1 cellular context compared by ENCODE assay signal in the genomic region with DNA sequence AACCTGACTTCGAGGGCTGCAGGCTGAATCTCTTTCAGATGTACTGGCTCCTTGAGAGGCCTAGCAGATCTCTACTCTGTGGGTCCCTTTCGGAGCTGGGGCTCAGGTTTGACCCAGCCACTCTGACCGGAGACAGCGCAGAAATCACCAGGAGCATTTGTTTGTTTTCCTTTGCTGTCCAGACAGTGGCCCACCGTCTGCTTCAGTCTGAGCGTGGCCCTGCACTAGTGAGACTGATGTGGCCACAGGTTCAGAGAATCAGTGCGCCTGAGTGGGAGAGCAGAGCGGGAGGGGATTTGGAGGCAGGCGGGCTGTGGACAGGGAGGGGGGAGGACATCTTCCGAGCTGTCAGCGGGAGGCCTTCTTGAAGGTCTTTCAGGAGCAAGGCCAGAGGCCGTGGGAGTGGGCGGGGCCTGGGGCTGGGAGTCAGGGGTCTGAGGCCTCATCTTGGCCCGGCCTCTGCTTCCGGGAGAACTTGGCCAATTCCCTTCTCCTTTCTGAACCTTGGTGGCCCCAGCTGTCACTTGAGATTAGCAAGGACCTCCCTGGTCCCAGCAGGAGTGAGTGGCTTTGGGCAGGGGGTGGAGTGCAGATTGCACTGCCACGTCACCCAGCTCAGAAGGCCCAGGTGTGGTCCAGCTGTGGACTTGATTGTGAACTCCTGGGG.
TF ChIP-seq lines count a peak whose summit lies in the region.

No MANE protein-coding gene starts in this region.

TF ChIP-seq in K562, 482 proteins besides CTCF, POLR2A, EP300 and RAD21 (continued from another document and continues in another):
- TF ChIP-seq, protein P1, sequence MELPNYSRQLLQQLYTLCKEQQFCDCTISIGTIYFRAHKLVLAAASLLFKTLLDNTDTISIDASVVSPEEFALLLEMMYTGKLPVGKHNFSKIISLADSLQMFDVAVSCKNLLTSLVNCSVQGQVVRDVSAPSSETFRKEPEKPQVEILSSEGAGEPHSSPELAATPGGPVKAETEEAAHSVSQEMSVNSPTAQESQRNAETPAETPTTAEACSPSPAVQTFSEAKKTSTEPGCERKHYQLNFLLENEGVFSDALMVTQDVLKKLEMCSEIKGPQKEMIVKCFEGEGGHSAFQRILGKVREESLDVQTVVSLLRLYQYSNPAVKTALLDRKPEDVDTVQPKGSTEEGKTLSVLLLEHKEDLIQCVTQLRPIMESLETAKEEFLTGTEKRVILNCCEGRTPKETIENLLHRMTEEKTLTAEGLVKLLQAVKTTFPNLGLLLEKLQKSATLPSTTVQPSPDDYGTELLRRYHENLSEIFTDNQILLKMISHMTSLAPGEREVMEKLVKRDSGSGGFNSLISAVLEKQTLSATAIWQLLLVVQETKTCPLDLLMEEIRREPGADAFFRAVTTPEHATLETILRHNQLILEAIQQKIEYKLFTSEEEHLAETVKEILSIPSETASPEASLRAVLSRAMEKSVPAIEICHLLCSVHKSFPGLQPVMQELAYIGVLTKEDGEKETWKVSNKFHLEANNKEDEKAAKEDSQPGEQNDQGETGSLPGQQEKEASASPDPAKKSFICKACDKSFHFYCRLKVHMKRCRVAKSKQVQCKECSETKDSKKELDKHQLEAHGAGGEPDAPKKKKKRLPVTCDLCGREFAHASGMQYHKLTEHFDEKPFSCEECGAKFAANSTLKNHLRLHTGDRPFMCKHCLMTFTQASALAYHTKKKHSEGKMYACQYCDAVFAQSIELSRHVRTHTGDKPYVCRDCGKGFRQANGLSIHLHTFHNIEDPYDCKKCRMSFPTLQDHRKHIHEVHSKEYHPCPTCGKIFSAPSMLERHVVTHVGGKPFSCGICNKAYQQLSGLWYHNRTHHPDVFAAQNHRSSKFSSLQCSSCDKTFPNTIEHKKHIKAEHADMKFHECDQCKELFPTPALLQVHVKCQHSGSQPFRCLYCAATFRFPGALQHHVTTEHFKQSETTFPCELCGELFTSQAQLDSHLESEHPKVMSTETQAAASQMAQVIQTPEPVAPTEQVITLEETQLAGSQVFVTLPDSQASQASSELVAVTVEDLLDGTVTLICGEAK (IDR thresholded peaks at IDR 0.05), result no peak
- TF ChIP-seq, protein P1 (CRISPR knock-in tag; IDR thresholded peaks at IDR 0.05), result no peak
- TF ChIP-seq STAT5A (IDR thresholded peaks at IDR 0.05; ENCODE audit: borderline replicate concordance, low read length) (peak; percentile 82), XRCC5 (IDR thresholded peaks at IDR 0.05; ENCODE audit: low read depth, low read length) (peak; percentile 60; the same call in 1 of the 2 replicates), KAT8 (IDR thresholded peaks at IDR 0.05; ENCODE audit: low read depth) (no peak), GTF2E2 (tag; IDR thresholded peaks at IDR 0.05) (no peak), TRIM28 (IDR thresholded peaks at IDR 0.05) (0 out of 2 replicates have a peak, but pooled peaks have one; percentile 29), ETV5 (CRISPR knock-in tag; IDR thresholded peaks at IDR 0.05; ENCODE audit: low read depth) (peak; percentile 84), ZBED1 (IDR thresholded peaks at IDR 0.05) (peak; percentile 78; the same call in 1 of the 2 replicates), PHF21A (IDR thresholded peaks at IDR 0.05; ENCODE audit: borderline replicate concordance, low read depth) (0 out of 2 replicates have a peak, but pooled peaks have one; percentile 15), ARID2 (IDR thresholded peaks at IDR 0.05) (no peak), KLF16 (IDR thresholded peaks at IDR 0.05) (peak; percentile 94), MAZ (CRISPR knock-in tag; conservative IDR thresholded peaks at IDR 0.05 in 1 of 2, IDR thresholded peaks at IDR 0.05 in 1 of 2) (peak in 1 of 2 experiments; percentile 79; a peak in 2 of 4 replicates), NR2C2 (CRISPR knock-in tag; IDR thresholded peaks at IDR 0.05) (no peak), NR2C2 (tag; IDR thresholded peaks at IDR 0.05) (peak; percentile 65; the same call in 1 of the 2 replicates), CXXC5 (CRISPR knock-in tag; IDR thresholded peaks at IDR 0.05) (peak; percentile 55; the same call in 1 of the 2 replicates)
- TF ChIP-seq, protein P2, sequence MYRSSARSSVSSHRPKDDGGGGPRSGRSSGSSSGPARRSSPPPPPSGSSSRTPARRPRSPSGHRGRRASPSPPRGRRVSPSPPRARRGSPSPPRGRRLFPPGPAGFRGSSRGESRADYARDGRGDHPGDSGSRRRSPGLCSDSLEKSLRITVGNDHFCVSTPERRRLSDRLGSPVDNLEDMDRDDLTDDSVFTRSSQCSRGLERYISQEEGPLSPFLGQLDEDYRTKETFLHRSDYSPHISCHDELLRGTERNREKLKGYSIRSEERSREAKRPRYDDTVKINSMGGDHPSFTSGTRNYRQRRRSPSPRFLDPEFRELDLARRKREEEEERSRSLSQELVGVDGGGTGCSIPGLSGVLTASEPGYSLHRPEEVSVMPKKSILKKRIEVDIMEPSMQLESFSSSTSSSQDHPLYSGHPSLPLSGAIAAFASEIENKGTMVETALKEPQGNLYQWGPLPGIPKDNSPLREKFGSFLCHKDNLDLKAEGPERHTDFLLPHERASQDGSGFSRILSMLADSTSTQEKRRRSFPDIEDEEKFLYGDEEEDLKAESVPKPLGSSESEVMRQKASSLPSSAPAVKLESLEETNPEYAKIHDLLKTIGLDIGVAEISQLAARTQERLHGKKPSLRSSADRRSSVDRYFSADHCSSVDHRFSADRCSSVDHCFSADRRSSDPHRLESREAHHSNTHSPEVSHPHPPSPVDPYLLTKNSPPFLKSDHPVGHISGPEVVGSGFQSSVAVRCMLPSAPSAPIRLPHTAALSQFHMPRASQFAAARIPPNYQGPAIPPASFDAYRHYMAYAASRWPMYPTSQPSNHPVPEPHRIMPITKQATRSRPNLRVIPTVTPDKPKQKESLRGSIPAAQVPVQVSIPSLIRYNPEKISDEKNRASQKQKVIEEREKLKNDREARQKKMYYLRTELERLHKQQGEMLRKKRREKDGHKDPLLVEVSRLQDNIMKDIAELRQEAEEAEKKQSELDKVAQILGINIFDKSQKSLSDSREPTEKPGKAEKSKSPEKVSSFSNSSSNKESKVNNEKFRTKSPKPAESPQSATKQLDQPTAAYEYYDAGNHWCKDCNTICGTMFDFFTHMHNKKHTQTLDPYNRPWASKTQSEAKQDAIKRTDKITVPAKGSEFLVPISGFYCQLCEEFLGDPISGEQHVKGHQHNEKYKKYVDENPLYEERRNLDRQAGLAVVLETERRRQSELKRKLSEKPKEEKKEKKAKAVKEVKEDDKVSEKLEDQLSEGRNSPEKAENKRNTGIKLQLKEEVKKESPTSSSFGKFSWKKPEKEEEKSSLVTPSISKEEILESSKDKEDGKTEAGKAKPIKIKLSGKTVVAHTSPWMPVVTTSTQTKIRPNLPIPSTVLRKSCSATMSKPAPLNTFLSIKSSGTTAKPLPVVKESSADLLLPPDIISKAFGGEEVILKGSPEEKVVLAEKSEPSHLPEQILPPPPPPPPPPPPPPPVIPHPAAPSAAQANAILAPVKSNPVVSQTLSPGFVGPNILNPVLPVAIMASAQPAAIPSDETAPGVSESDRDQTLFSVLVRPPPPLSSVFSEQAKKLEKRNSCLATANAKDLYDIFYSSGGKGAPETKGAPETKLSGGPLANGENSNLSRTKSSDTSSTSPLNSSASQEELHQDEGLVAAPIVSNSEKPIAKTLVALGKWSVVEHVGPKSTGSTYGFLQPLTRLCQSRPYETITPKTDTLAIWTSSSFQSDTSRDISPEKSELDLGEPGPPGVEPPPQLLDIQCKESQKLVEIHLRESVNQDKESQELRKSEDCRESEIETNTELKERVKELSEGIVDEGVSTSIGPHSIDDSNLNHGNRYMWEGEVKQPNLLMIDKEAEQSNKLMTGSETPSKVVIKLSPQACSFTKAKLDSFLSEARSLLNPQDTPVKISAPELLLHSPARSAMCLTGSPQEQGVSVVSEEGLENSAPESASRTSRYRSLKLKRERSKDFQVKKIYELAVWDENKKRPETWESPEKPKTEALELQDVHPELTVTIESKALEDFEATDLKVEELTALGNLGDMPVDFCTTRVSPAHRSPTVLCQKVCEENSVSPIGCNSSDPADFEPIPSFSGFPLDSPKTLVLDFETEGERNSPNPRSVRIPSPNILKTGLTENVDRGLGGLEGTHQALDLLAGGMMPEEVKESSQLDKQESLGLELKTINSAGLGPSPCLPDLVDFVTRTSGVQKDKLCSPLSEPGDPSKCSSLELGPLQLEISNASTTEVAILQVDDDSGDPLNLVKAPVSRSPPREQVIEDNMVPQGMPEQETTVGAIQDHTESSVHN (IDR thresholded peaks at IDR 0.05; ENCODE audit: borderline replicate concordance in 1 of 2, low read depth in 1 of 2), result peak in 1 of 2 experiments; percentile 80; a peak in 2 of 4 replicates
- TF ChIP-seq, protein P3, sequence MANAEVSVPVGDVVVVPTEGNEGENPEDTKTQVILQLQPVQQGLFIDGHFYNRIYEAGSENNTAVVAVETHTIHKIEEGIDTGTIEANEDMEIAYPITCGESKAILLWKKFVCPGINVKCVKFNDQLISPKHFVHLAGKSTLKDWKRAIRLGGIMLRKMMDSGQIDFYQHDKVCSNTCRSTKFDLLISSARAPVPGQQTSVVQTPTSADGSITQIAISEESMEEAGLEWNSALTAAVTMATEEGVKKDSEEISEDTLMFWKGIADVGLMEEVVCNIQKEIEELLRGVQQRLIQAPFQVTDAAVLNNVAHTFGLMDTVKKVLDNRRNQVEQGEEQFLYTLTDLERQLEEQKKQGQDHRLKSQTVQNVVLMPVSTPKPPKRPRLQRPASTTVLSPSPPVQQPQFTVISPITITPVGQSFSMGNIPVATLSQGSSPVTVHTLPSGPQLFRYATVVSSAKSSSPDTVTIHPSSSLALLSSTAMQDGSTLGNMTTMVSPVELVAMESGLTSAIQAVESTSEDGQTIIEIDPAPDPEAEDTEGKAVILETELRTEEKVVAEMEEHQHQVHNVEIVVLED (CRISPR knock-in tag; IDR thresholded peaks at IDR 0.05), result no peak
- TF ChIP-seq, protein P4, sequence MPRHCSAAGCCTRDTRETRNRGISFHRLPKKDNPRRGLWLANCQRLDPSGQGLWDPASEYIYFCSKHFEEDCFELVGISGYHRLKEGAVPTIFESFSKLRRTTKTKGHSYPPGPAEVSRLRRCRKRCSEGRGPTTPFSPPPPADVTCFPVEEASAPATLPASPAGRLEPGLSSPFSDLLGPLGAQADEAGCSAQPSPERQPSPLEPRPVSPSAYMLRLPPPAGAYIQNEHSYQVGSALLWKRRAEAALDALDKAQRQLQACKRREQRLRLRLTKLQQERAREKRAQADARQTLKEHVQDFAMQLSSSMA (CRISPR knock-in tag; IDR thresholded peaks at IDR 0.05), result no peak
- TF ChIP-seq, protein P5, sequence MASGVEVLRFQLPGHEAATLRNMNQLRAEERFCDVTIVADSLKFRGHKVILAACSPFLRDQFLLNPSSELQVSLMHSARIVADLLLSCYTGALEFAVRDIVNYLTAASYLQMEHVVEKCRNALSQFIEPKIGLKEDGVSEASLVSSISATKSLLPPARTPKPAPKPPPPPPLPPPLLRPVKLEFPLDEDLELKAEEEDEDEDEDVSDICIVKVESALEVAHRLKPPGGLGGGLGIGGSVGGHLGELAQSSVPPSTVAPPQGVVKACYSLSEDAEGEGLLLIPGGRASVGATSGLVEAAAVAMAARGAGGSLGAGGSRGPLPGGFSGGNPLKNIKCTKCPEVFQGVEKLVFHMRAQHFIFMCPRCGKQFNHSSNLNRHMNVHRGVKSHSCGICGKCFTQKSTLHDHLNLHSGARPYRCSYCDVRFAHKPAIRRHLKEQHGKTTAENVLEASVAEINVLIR (CRISPR knock-in tag; IDR thresholded peaks at IDR 0.05), result no peak
- TF ChIP-seq, protein P6, sequence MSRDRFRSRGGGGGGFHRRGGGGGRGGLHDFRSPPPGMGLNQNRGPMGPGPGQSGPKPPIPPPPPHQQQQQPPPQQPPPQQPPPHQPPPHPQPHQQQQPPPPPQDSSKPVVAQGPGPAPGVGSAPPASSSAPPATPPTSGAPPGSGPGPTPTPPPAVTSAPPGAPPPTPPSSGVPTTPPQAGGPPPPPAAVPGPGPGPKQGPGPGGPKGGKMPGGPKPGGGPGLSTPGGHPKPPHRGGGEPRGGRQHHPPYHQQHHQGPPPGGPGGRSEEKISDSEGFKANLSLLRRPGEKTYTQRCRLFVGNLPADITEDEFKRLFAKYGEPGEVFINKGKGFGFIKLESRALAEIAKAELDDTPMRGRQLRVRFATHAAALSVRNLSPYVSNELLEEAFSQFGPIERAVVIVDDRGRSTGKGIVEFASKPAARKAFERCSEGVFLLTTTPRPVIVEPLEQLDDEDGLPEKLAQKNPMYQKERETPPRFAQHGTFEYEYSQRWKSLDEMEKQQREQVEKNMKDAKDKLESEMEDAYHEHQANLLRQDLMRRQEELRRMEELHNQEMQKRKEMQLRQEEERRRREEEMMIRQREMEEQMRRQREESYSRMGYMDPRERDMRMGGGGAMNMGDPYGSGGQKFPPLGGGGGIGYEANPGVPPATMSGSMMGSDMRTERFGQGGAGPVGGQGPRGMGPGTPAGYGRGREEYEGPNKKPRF (IDR thresholded peaks at IDR 0.05; ENCODE audit: low read depth, low read length), result no peak
- TF ChIP-seq, protein P7, sequence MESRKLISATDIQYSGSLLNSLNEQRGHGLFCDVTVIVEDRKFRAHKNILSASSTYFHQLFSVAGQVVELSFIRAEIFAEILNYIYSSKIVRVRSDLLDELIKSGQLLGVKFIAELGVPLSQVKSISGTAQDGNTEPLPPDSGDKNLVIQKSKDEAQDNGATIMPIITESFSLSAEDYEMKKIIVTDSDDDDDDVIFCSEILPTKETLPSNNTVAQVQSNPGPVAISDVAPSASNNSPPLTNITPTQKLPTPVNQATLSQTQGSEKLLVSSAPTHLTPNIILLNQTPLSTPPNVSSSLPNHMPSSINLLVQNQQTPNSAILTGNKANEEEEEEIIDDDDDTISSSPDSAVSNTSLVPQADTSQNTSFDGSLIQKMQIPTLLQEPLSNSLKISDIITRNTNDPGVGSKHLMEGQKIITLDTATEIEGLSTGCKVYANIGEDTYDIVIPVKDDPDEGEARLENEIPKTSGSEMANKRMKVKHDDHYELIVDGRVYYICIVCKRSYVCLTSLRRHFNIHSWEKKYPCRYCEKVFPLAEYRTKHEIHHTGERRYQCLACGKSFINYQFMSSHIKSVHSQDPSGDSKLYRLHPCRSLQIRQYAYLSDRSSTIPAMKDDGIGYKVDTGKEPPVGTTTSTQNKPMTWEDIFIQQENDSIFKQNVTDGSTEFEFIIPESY (CRISPR knock-in tag; IDR thresholded peaks at IDR 0.05), result 0 out of 2 replicates have a peak, but pooled peaks have one; percentile 19
